In the genomic region with DNA sequence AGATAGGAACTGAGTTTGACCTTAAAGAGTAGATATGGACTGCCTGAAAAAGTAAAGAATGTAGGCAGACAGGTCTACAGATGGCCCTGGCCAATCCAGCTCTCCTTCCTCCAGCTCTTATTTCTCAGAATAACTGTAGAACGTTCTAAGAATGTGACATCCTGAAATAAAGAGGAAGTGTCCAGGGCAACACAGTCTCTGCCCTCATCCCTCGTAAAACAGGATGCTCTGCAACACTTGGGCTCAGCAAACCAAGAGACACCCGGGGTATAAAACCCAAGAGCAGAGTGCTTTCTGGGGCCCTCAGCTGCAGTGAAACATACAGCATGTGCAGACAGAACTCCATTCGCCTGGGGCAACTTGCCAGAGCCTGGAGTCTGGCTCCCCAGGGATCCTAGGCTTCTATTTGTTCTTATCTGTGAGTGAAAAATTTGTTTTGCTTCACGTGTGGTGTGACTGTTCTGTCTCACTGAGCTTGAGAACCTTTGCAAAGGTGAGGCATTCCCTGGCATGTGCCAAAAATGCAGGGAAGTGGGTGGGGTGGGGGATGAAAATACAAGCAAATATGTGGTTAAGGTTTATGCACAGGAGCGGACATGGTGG, we compare ENCODE assay signal across 22 cellular contexts.
DNase-seq lines count a peak whose midpoint lies in the region; TF ChIP-seq lines count a peak whose summit lies in the region.
"Had no signal": no experiment of that assay in that cellular context is flagged by ENCODE, and none has a peak within 500 bp of the region (broad histone marks: within the 10 kb centered on the region; RNA-seq: fewer than 3 reads in every experiment).

No MANE protein-coding gene starts in this region.

- in situ Hi-C loops in KBM-7 (cut with MboI; ENCODE audit: low pct_unique_long_range_greater_than_20kb, low sequenced_read_pairs): no loop called here
- in situ Hi-C loops in mammary epithelial cell (cut with MboI; ENCODE audit: low sequenced_read_pairs in 2 of 2): no loop called here

- no TSS peak for BruUV-seq in mammary epithelial cell (replicated peaks; lab: Mats Ljungman, UMichigan)

- H2AFZ ChIP-seq in mammary epithelial cell (ENCODE audit: low read depth, low read length): peak overlapping the region; percentile 9

- CTCF ChIA-PET in mammary epithelial cell (lab: Charles Lee; ENCODE audit: low non-redundant PET): no interaction called here

- no peaks in the 10 kb centered on the region for H3K9me3 ChIP-seq in mammary epithelial cell (replicated peaks; ENCODE audit: insufficient read depth, low read length)
- H3K9me3 ChIP-seq: Caco-2, neutrophil, upper lobe of left lung had no signal

- H3K27ac ChIP-seq in mammary epithelial cell (ENCODE audit: insufficient read depth, low read depth, low read length): no peak overlapping the region
- H3K27ac ChIP-seq: neutrophil, stomach, upper lobe of left lung had no signal

- TF ChIP-seq CTCF in mammary epithelial cell (conservative IDR thresholded peaks at IDR 0.05 in 1 of 2, IDR thresholded peaks at IDR 0.05 in 1 of 2; ENCODE audit: extremely low read depth in 1 of 2, insufficient read depth in 1 of 2, low read depth in 1 of 2, low read length in 2 of 2): no peak

- no peak overlapping the region for H3K4me3 ChIP-seq in mammary epithelial cell (replicated peaks in 1 of 3; ENCODE audit: insufficient read depth in 1 of 3, low read depth in 2 of 3, low read length in 3 of 3)
- H3K4me3 ChIP-seq: smooth muscle cell, stomach, upper lobe of left lung had no signal

- intact Hi-C loops in mammary epithelial cell (cut with micrococcal nuclease): no loop called here
- intact Hi-C loops in activated T-helper 2 cell treated with anti-CD3 and anti-CD28 coated beads, Interferon-gamma antibody, Interleukin-2, Interleukin-4, amounts not matched to agents 10 μg/mL and 5 μg/mL and 100 μg/mL, durations not matched to agents 14 hours and 24 hours and 36 hours (cut with micrococcal nuclease): no loop called here

- dilution Hi-C loops in mammary epithelial cell (cut with HindIII; ENCODE audit: low sequenced_read_pairs): no loop called here

- DNase-seq in CD1c-positive myeloid dendritic cell (ENCODE audit: extremely low spot score): peak; percentile 23
- peak; percentile 77 for DNase-seq in KBM-7
- peak; percentile 55 for DNase-seq in NCI-H345 treated with DMSO at 0.1 percent for 48 hours (lab: John Stamatoyannopoulos, UW; ENCODE audit: unreplicated experiment)
- peak; percentile 2 for DNase-seq in mammary epithelial cell
- DNase-seq in T-helper 2 cell: no peak
- DNase-seq in activated T-helper 2 cell treated with anti-CD3 and anti-CD28 coated beads, Interferon-gamma antibody, Interleukin-2, Interleukin-4, amounts not matched to agents 10 μg/mL and 5 μg/mL and 100 μg/mL, durations not matched to agents 14 hours and 24 hours and 36 hours (ENCODE audit: low spot score): no peak
- no peak for DNase-seq in COLO668 (lab: John Stamatoyannopoulos, UW; ENCODE audit: unreplicated experiment)
- DNase-seq in HPDE6-E6E7 (ENCODE audit: extremely low spot score): no peak
- DNase-seq: activated CD4-positive, alpha-beta T cell treated with anti-CD3 and anti-CD28 coated beads for 48 hours; activated naive CD8-positive, alpha-beta T cell treated with anti-CD3 and anti-CD28 coated beads, Interleukin-2, amount 10 ng/mL, durations not matched to agents 7 days and 5 days; Caco-2; EL; immature natural killer cell; NCI-H187; stimulated activated CD4-positive, alpha-beta T cell treated with anti-CD3 and anti-CD28 coated beads, Interleukin-4, amount 100 ng/mL, for 24 hours; stomach; SW 1271; upper lobe of left lung had no signal

- H3K9ac ChIP-seq in mammary epithelial cell (ENCODE audit: insufficient read depth, low read length): no peak overlapping the region

- no peaks in the 10 kb centered on the region for H3K36me3 ChIP-seq in mammary epithelial cell (ENCODE audit: insufficient read depth, low read length)
- H3K36me3 ChIP-seq: neutrophil, stomach, upper lobe of left lung had no signal

- H3K4me3 Mint-ChIP-seq in activated T-helper 2 cell treated with anti-CD3 and anti-CD28 coated beads, Interferon-gamma antibody, Interleukin-2, Interleukin-4, amounts not matched to agents 10 μg/mL and 5 μg/mL and 100 μg/mL, durations not matched to agents 14 hours and 24 hours and 36 hours (ENCODE audit: low read depth): no peak overlapping the region
- H3K4me3 Mint-ChIP-seq: activated naive CD8-positive, alpha-beta T cell treated with anti-CD3 and anti-CD28 coated beads, Interleukin-2, amount 10 ng/mL, durations not matched to agents 7 days and 5 days; activated T-helper 17 cell treated with anti-CD3 and anti-CD28 coated beads, Interleukin-2, amount 50 U/mL, for 72 hours; brain; immature natural killer cell had no signal

- no peaks in the 10 kb centered on the region for H3K36me3 Mint-ChIP-seq in activated T-helper 2 cell treated with anti-CD3 and anti-CD28 coated beads, Interferon-gamma antibody, Interleukin-2, Interleukin-4, amounts not matched to agents 10 μg/mL and 5 μg/mL and 100 μg/mL, durations not matched to agents 14 hours and 24 hours and 36 hours (ENCODE audit: low read depth)
- H3K36me3 Mint-ChIP-seq: activated naive CD8-positive, alpha-beta T cell treated with anti-CD3 and anti-CD28 coated beads, Interleukin-2, amount 10 ng/mL, durations not matched to agents 7 days and 5 days; brain had no signal

- WGBS in mammary epithelial cell (ENCODE audit: low coverage, missing lambda C conversion rate): 60% methylated on average over 6 of the region's 6 CpGs

- H3K4me1 Mint-ChIP-seq in activated T-helper 2 cell treated with anti-CD3 and anti-CD28 coated beads, Interferon-gamma antibody, Interleukin-2, Interleukin-4, amounts not matched to agents 10 μg/mL and 5 μg/mL and 100 μg/mL, durations not matched to agents 14 hours and 24 hours and 36 hours (ENCODE audit: low read depth): no peaks in the 10 kb centered on the region
- H3K4me1 Mint-ChIP-seq: activated naive CD8-positive, alpha-beta T cell treated with anti-CD3 and anti-CD28 coated beads, Interleukin-2, amount 10 ng/mL, durations not matched to agents 7 days and 5 days; activated T-helper 17 cell treated with anti-CD3 and anti-CD28 coated beads, Interleukin-2, amount 50 U/mL, for 72 hours; immature natural killer cell had no signal

- H3K27me3 ChIP-seq in mammary epithelial cell (ENCODE audit: insufficient read depth, low read length): no peaks in the 10 kb centered on the region
- H3K27me3 ChIP-seq: neutrophil, stomach, upper lobe of left lung had no signal

- H3K79me2 ChIP-seq in mammary epithelial cell (ENCODE audit: insufficient read depth, low read length): no peaks in the 10 kb centered on the region

- H3K27ac Mint-ChIP-seq in activated T-helper 2 cell treated with anti-CD3 and anti-CD28 coated beads, Interferon-gamma antibody, Interleukin-2, Interleukin-4, amounts not matched to agents 10 μg/mL and 5 μg/mL and 100 μg/mL, durations not matched to agents 14 hours and 24 hours and 36 hours: no peak overlapping the region
- H3K27ac Mint-ChIP-seq: activated naive CD8-positive, alpha-beta T cell treated with anti-CD3 and anti-CD28 coated beads, Interleukin-2, amount 10 ng/mL, durations not matched to agents 7 days and 5 days; activated T-helper 17 cell treated with anti-CD3 and anti-CD28 coated beads, Interleukin-2, amount 50 U/mL, for 72 hours; brain; immature natural killer cell had no signal

- peaks cover 12% of the 10 kb centered on the region for H3K4me1 ChIP-seq in mammary epithelial cell (ENCODE audit: insufficient read depth, low read length)
- H3K4me1 ChIP-seq: Caco-2, stomach, upper lobe of left lung had no signal

- H4K20me1 ChIP-seq in mammary epithelial cell (ENCODE audit: insufficient read depth, low read length): no peaks in the 10 kb centered on the region

- no peak overlapping the region for H3K4me2 ChIP-seq in mammary epithelial cell (ENCODE audit: insufficient read depth, low read depth, low read length)
- H3K4me2 ChIP-seq: smooth muscle cell had no signal

- peaks cover 4% of the 10 kb centered on the region for H3K9me3 Mint-ChIP-seq in activated T-helper 2 cell treated with anti-CD3 and anti-CD28 coated beads, Interferon-gamma antibody, Interleukin-2, Interleukin-4, amounts not matched to agents 10 μg/mL and 5 μg/mL and 100 μg/mL, durations not matched to agents 14 hours and 24 hours and 36 hours
- H3K9me3 Mint-ChIP-seq: activated T-helper 17 cell treated with anti-CD3 and anti-CD28 coated beads, Interleukin-2, amount 50 U/mL, for 72 hours had no signal

- H3K27me3 Mint-ChIP-seq in activated T-helper 2 cell treated with anti-CD3 and anti-CD28 coated beads, Interferon-gamma antibody, Interleukin-2, Interleukin-4, amounts not matched to agents 10 μg/mL and 5 μg/mL and 100 μg/mL, durations not matched to agents 14 hours and 24 hours and 36 hours (ENCODE audit: low read depth): no peaks in the 10 kb centered on the region
- H3K27me3 Mint-ChIP-seq: brain had no signal

Comparison
In these comparisons a context has a peak if more than half of its experiments do, and no peak if none do; other contexts are left out.
1. DNase-seq: peak in CD1c-positive myeloid dendritic cell (single experiment), KBM-7 (single experiment), NCI-H345 treated with DMSO at 0.1 percent for 48 hours (single experiment) and mammary epithelial cell (single experiment); none in T-helper 2 cell (0 of 5), activated T-helper 2 cell treated with anti-CD3 and anti-CD28 coated beads, Interferon-gamma antibody, Interleukin-2, Interleukin-4, amounts not matched to agents 10 μg/mL and 5 μg/mL and 100 μg/mL, durations not matched to agents 14 hours and 24 hours and 36 hours (single experiment), COLO668 (single experiment) and HPDE6-E6E7 (single experiment).